Comparison of ENCODE assay signal across 9 cellular contexts in genomic region chr7:91089382-91089963, GRCh38.
A peak's percentile ranks its signal among the peaks of the same experiment; 100 is the strongest.
DNase-seq lines count a peak whose midpoint lies in the region; ATAC-seq, FAIRE-seq and TF ChIP-seq lines count a peak whose summit lies in the region.
"Had no signal": no experiment of that assay in that cellular context is flagged by ENCODE, and none has a peak within 500 bp of the region (broad histone marks: within the 10 kb centered on the region; RNA-seq: fewer than 3 reads in every experiment).

No MANE protein-coding gene starts in this region.

- H3K27ac ChIP-seq in HL-60 (replicated peaks) (no peak overlapping the region), OCI-LY7 (ENCODE audit: low read depth, low read length, poor library complexity, severe bottlenecking) (no peak overlapping the region), dorsolateral prefrontal cortex (peak overlapping the region in 7 of 59 donors; percentile 9 to 63 (median 36))
- H3K27ac ChIP-seq: SJCRH30 had no signal

- H3K36me3 ChIP-seq in OCI-LY7 (ENCODE audit: insufficient read depth, low read length), result peaks cover 13% of the 10 kb centered on the region

- H3K4me3 ChIP-seq in HL-60 (replicated peaks; ENCODE audit: insufficient read depth, low read length), result no peak overlapping the region
- no peak overlapping the region for H3K4me3 ChIP-seq in OCI-LY7 (ENCODE audit: low read depth, low read length, poor library complexity, severe bottlenecking)
- peak overlapping the region in 55 of 59 donors; percentile 5 to 60 (median 42) for H3K4me3 ChIP-seq in dorsolateral prefrontal cortex
- H3K4me3 ChIP-seq: SJCRH30 had no signal

- POLR2A ChIA-PET in OCI-LY7 (lab: Charles Lee), result interaction anchor here (0.6 to 0.7 kb wide), 3 partner anchors 59 to 179 kb away, joined by 3 to 4 read pairs (median 3); no protein-coding TSS in a partner anchor

- DNase-seq in COLO668 (lab: John Stamatoyannopoulos, UW; ENCODE audit: unreplicated experiment), result peak; percentile 27
- DNase-seq in HL-60 (ENCODE audit: low read depth in 1 of 2, low spot score in 1 of 2), result no peak
- DNase-seq in OCI-LY7 (ENCODE audit: low spot score), result peak; percentile 45
- DNase-seq in dorsolateral prefrontal cortex, result no peak
- peak; percentile 68 for DNase-seq in myocyte (ENCODE audit: low read depth)
- DNase-seq in HTR-8/SVneo (ENCODE audit: insufficient read length, low spot score), result no peak
- DNase-seq in T-helper 9 cell, result no peak

- FAIRE-seq in HTR-8/SVneo (lab: Jason Lieb, UNC), result no peak

- H2AFZ ChIP-seq in OCI-LY7 (ENCODE audit: low read length), result no peak overlapping the region

- ATAC-seq in GM19043 (IDR thresholded peaks at IDR 0.05; ENCODE audit: low read depth, unreplicated experiment), result peak; percentile 67

- no peaks in the 10 kb centered on the region; the same call in 1 of the 2 replicates for H4K20me1 ChIP-seq in OCI-LY7 (ENCODE audit: insufficient read depth, low read length)

- no peaks in the 10 kb centered on the region for H3K27me3 ChIP-seq in HL-60 (ENCODE audit: insufficient read depth, poor library complexity, severe bottlenecking)
- H3K27me3 ChIP-seq in dorsolateral prefrontal cortex, result no peaks in the 10 kb centered on the region
- H3K27me3 ChIP-seq: SJCRH30 had no signal

- H3K79me2 ChIP-seq in OCI-LY7 (ENCODE audit: insufficient read depth, low read depth, low read length), result no peaks in the 10 kb centered on the region

- peak; percentile 43 for TF ChIP-seq CTCF in HL-60 (IDR thresholded peaks at IDR 0.05; ENCODE audit: insufficient read depth, low read length)
- peak; percentile 96 for TF ChIP-seq CTCF in OCI-LY7 (conservative IDR thresholded peaks at IDR 0.05; ENCODE audit: low read length)
- peak; percentile 65 to 87 (median 79) for TF ChIP-seq CTCF in dorsolateral prefrontal cortex (IDR thresholded peaks at IDR 0.05 in 54 of 56, conservative IDR thresholded peaks at IDR 0.05 in 2 of 56; ENCODE audit: low read depth in 1 of 56, partially characterized antibody in 56 of 56)

- H3K9me3 ChIP-seq in OCI-LY7 (ENCODE audit: low read length), result no peaks in the 10 kb centered on the region
- H3K9me3 ChIP-seq: SJCRH30 had no signal

- peaks cover 10% of the 10 kb centered on the region for H3K4me1 ChIP-seq in OCI-LY7 (ENCODE audit: insufficient read depth, low read length, poor library complexity, severe bottlenecking)

- intact Hi-C loops in OCI-LY7 (cut with micrococcal nuclease; ENCODE audit: unreplicated experiment), result loop anchor here (2.0 kb wide), 1 partner anchor 175 kb away; the partner anchor contains the start of gene FZD1
- intact Hi-C loops in dorsolateral prefrontal cortex (cut with DNase I), result loop anchor here (5.0 to 10.0 kb wide), 3 partner anchors 175 to 788 kb away; partner anchors contain the start of gene FZD1 (in 1 of the 2)

- no peaks in the 10 kb centered on the region for H3K9me2 ChIP-seq in OCI-LY7 (ENCODE audit: insufficient read depth, low read length)

- peak overlapping the region; percentile 31; the same call in 1 of the 2 replicates for H3K4me2 ChIP-seq in OCI-LY7 (ENCODE audit: low read length)

- CTCF ChIA-PET in OCI-LY7 (lab: Charles Lee; ENCODE audit: unreplicated experiment), result no interaction called here

- BruUV-seq in OCI-LY7 (replicated peaks; lab: Mats Ljungman, UMichigan), result no TSS peak

Comparison
In these comparisons a context has a peak if more than half of its experiments do, and no peak if none do; other contexts are left out.
1. DNase-seq: peak in COLO668 (single experiment), OCI-LY7 (single experiment) and myocyte (single experiment); none in HL-60 (0 of 2), dorsolateral prefrontal cortex (0 of 10), HTR-8/SVneo (single experiment) and T-helper 9 cell (single experiment).
2. H3K4me3 ChIP-seq: peak in dorsolateral prefrontal cortex (55 of 59); none in HL-60 (single experiment) and OCI-LY7 (single experiment).
3. CTCF ChIP-seq: peak in every context shown above with its lines; median percentile 96 in OCI-LY7; 79 in dorsolateral prefrontal cortex; 43 in HL-60.